In the genomic region with DNA sequence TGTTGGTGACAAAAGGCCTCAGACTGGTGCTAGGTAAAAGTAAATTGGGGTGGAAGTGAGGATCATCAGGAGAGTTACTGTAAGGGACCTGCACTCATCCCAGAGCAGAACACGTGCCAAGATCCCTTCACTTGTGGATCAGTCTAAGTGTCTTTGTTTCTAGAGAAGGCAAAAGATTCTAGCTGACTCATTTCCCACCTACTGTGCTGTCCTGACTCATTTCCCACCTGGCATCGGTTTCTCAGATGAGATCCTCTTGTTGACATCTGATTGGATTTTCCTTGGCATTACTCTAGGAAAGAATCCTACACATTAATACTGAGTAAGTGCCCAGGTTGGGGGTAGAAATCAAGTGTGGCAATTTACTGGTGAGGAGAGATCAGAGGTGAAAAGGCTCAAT, we compare ENCODE assay signal across 12 cellular contexts.
DNase-seq lines count a peak whose midpoint lies in the region; ATAC-seq and TF ChIP-seq lines count a peak whose summit lies in the region.
"Had no signal": no experiment of that assay in that cellular context is flagged by ENCODE, and none has a peak within 500 bp of the region (broad histone marks: within the 10 kb centered on the region; RNA-seq: fewer than 3 reads in every experiment).

No MANE protein-coding gene starts in this region.

- H3K9me3 ChIP-seq in HUES48 (ENCODE audit: control insufficient read depth, insufficient read depth, low read length) (no peaks in the 10 kb centered on the region), esophagus squamous epithelium (no peaks in the 10 kb centered on the region)
- H3K9me3 ChIP-seq: left lung had no signal

- H3K27ac ChIP-seq in HUES48 (ENCODE audit: low read depth, low read length) (peak overlapping the region; percentile 29), esophagus squamous epithelium (peak overlapping the region in 2 of 4 donors; percentile 40 to 56)
- H3K27ac ChIP-seq: cardiac muscle cell, left lung had no signal

- no peak overlapping the region for H3K9ac ChIP-seq in HUES48 (ENCODE audit: low read depth, low read length)

- WGBS in esophagus squamous epithelium, 2 donors = 17 to 32% methylated on average over 2 of the region's 2 CpGs

- no peaks in the 10 kb centered on the region for H3K36me3 ChIP-seq in HUES48 (ENCODE audit: control insufficient read depth, insufficient read depth, low read length)
- no peaks in the 10 kb centered on the region for H3K36me3 ChIP-seq in kidney epithelial cell (ENCODE audit: control insufficient read depth, insufficient read depth, low read length)
- H3K36me3 ChIP-seq in esophagus squamous epithelium = no peaks in the 10 kb centered on the region
- H3K36me3 ChIP-seq: cardiac muscle cell, left lung had no signal

- TF ChIP-seq CTCF in kidney epithelial cell (IDR thresholded peaks at IDR 0.05; ENCODE audit: insufficient read depth, low read length, poor library complexity, severe bottlenecking) = no peak
- TF ChIP-seq CTCF in esophagus squamous epithelium (IDR thresholded peaks at IDR 0.05) = no peak

- no peak overlapping the region for H3K4me3 ChIP-seq in HUES48 (ENCODE audit: low read depth, low read length)
- no peak overlapping the region for H3K4me3 ChIP-seq in kidney epithelial cell (ENCODE audit: low read depth, low read length)
- H3K4me3 ChIP-seq in esophagus squamous epithelium = no peak overlapping the region
- H3K4me3 ChIP-seq: cardiac muscle cell, left lung had no signal

- H3K4me1 ChIP-seq in HUES48 (ENCODE audit: control insufficient read depth, insufficient read depth, low read length) (peaks cover 5% of the 10 kb centered on the region; the same call in 1 of the 2 replicates), esophagus squamous epithelium (no peaks in the 10 kb centered on the region)
- H3K4me1 ChIP-seq: left lung had no signal

- TF ChIP-seq POLR2A in esophagus squamous epithelium (IDR thresholded peaks at IDR 0.05) = no peak

- no peaks in the 10 kb centered on the region for H3K27me3 ChIP-seq in HUES48 (ENCODE audit: control insufficient read depth, insufficient read depth, low read length)
- H3K27me3 ChIP-seq in kidney epithelial cell (ENCODE audit: control insufficient read depth, insufficient read depth, low read length) = no peaks in the 10 kb centered on the region
- peaks cover 0 to 33% (median 0%) of the 10 kb centered on the region in 4 donors for H3K27me3 ChIP-seq in esophagus squamous epithelium

- ATAC-seq in GM19397 (IDR thresholded peaks at IDR 0.05; ENCODE audit: unreplicated experiment) = no peak
- ATAC-seq: stimulated activated naive B cell treated with anti-CD40 and anti-IgM and Interleukin-4, amounts not matched to agents 10 μg/mL and 1 μg/mL and 100 μg/mL, for 72 hours had no signal

- intact Hi-C loops in esophagus squamous epithelium (cut with DNase I) = no loop called here

- DNase-seq in Daoy (ENCODE audit: low read depth) (peak; percentile 89), brain pericyte (ENCODE audit: low read depth, low spot score) (peak; percentile 73), kidney epithelial cell (ENCODE audit: low read depth) (peak; percentile 73), OCI-M2 (lab: John Stamatoyannopoulos, UW; ENCODE audit: unreplicated experiment) (no peak), esophagus squamous epithelium (lab: John Stamatoyannopoulos, UW) (no peak)
- DNase-seq: activated T-cell treated with anti-CD3 and anti-CD28 coated beads, Interleukin-2, amount 50 U/mL, for 24 hours; foreskin melanocyte; left lung; stimulated activated naive B cell treated with anti-CD40 and anti-IgM and Interleukin-4, amounts not matched to agents 10 μg/mL and 1 μg/mL and 100 μg/mL, for 72 hours had no signal

Comparison
In these comparisons a context has a peak if more than half of its experiments do, and no peak if none do; other contexts are left out.
1. DNase-seq: peak in Daoy (single experiment), brain pericyte (single experiment) and kidney epithelial cell (single experiment); none in OCI-M2 (single experiment) and esophagus squamous epithelium (single experiment).